14 cellular contexts compared by ENCODE assay signal in genomic region chr12:716506-716905, GRCh38. TPM values are rescaled to one million over a fixed set of nuclear protein-coding genes. Genes with fewer than 3 reads are reported as not detected.
DNase-seq lines count a peak whose midpoint lies in the region; ATAC-seq and TF ChIP-seq lines count a peak whose summit lies in the region.
"Had no signal": no experiment of that assay in that cellular context is flagged by ENCODE, and none has a peak within 500 bp of the region (broad histone marks: within the 10 kb centered on the region; RNA-seq: fewer than 3 reads in every experiment).

No MANE protein-coding gene starts in this region.

- TF ChIP-seq POLR2A in suprapubic skin (IDR thresholded peaks at IDR 0.05), result no peak

- no peak overlapping the region for H3K4me3 ChIP-seq in suprapubic skin
- H3K4me3 ChIP-seq: SK-N-MC had no signal

- no peak for TF ChIP-seq EP300 in suprapubic skin (IDR thresholded peaks at IDR 0.05)

- peaks cover 9% of the 10 kb centered on the region for H3K36me3 Mint-ChIP-seq in activated naive CD8-positive, alpha-beta T cell treated with anti-CD3 and anti-CD28 coated beads for 36 hours
- H3K36me3 Mint-ChIP-seq in stimulated activated memory B cell treated with anti-CD40 and anti-IgM and Interleukin-4, amounts not matched to agents 10 μg/mL and 1 μg/mL and 100 μg/mL, for 72 hours, result no peaks in the 10 kb centered on the region

- H3K9me3 Mint-ChIP-seq in activated naive CD8-positive, alpha-beta T cell treated with anti-CD3 and anti-CD28 coated beads for 36 hours, result peaks cover 4% of the 10 kb centered on the region
- peaks cover 5% of the 10 kb centered on the region for H3K9me3 Mint-ChIP-seq in stimulated activated memory B cell treated with anti-CD40 and anti-IgM and Interleukin-4, amounts not matched to agents 10 μg/mL and 1 μg/mL and 100 μg/mL, for 72 hours

- H3K27ac ChIP-seq in suprapubic skin, result no peak overlapping the region
- H3K27ac ChIP-seq: SK-N-MC had no signal

- no peaks in the 10 kb centered on the region for H3K27me3 Mint-ChIP-seq in activated naive CD8-positive, alpha-beta T cell treated with anti-CD3 and anti-CD28 coated beads for 36 hours
- H3K27me3 Mint-ChIP-seq in stimulated activated memory B cell treated with anti-CD40 and anti-IgM and Interleukin-4, amounts not matched to agents 10 μg/mL and 1 μg/mL and 100 μg/mL, for 72 hours, result no peaks in the 10 kb centered on the region

- H3K9me3 ChIP-seq in suprapubic skin, result no peaks in the 10 kb centered on the region

- no peak overlapping the region for H3K4me3 Mint-ChIP-seq in activated naive CD8-positive, alpha-beta T cell treated with anti-CD3 and anti-CD28 coated beads for 36 hours
- no peak overlapping the region for H3K4me3 Mint-ChIP-seq in stimulated activated memory B cell treated with anti-CD40 and anti-IgM and Interleukin-4, amounts not matched to agents 10 μg/mL and 1 μg/mL and 100 μg/mL, for 72 hours
- H3K4me3 Mint-ChIP-seq: neural crest cell had no signal

- peak overlapping the region; percentile 84 for H3K27ac Mint-ChIP-seq in activated naive CD8-positive, alpha-beta T cell treated with anti-CD3 and anti-CD28 coated beads for 36 hours
- H3K27ac Mint-ChIP-seq in stimulated activated memory B cell treated with anti-CD40 and anti-IgM and Interleukin-4, amounts not matched to agents 10 μg/mL and 1 μg/mL and 100 μg/mL, for 72 hours, result peak overlapping the region; percentile 6

- H3K27me3 ChIP-seq in suprapubic skin, result no peaks in the 10 kb centered on the region

- no peaks in the 10 kb centered on the region for H3K36me3 ChIP-seq in suprapubic skin

- DNase-seq in activated CD4-positive, alpha-beta T cell treated with anti-CD3 and anti-CD28 coated beads for 4 hours, result peak; percentile 50 to 55
- no peak for DNase-seq in activated CD4-positive, alpha-beta T cell treated with anti-CD3 and anti-CD28 coated beads, Interleukin-2, amount 50 U/mL, for 1 hour
- DNase-seq in activated naive CD8-positive, alpha-beta T cell treated with anti-CD3 and anti-CD28 coated beads for 36 hours, result peak; percentile 66
- peak; percentile 91 for DNase-seq in myocyte (ENCODE audit: low read depth)
- DNase-seq in dedifferentiated amniotic fluid mesenchymal stem cell (ENCODE audit: extremely low spot score), result no peak
- no peak for DNase-seq in suprapubic skin (ENCODE audit: low spot score in 2 of 2)
- DNase-seq: ACHN, activated gamma-delta T cell treated with Interleukin-2 at 50 U/mL for 16 hours, DMS53, NCI-H345 had no signal

- peaks cover 13% of the 10 kb centered on the region for H3K4me1 ChIP-seq in suprapubic skin

- H3K4me1 Mint-ChIP-seq in activated naive CD8-positive, alpha-beta T cell treated with anti-CD3 and anti-CD28 coated beads for 36 hours, result peaks cover 52% of the 10 kb centered on the region
- peaks cover 47% of the 10 kb centered on the region for H3K4me1 Mint-ChIP-seq in stimulated activated memory B cell treated with anti-CD40 and anti-IgM and Interleukin-4, amounts not matched to agents 10 μg/mL and 1 μg/mL and 100 μg/mL, for 72 hours

- no peak for TF ChIP-seq CTCF in suprapubic skin (IDR thresholded peaks at IDR 0.05)

- no peak for ATAC-seq in stimulated activated memory B cell treated with anti-CD40 and anti-IgM and Interleukin-4, amounts not matched to agents 10 μg/mL and 1 μg/mL and 100 μg/mL, for 72 hours
- ATAC-seq in GM19452 (IDR thresholded peaks at IDR 0.05; ENCODE audit: unreplicated experiment), result no peak

- 56% methylated on average over 4 of the region's 4 CpGs for WGBS in suprapubic skin

RNA-seq across cellular contexts. Expression of gene WNK1, which starts 35.9 kb away (rescaled TPM):
- total RNA-seq in activated naive CD8-positive, alpha-beta T cell treated with anti-CD3 and anti-CD28 coated beads for 36 hours, result 100 to 1,000 TPM; 117 to 118 TPM
- total RNA-seq in myocyte, result 95.2 and 104 TPM in 2 replicates
- polyA plus RNA-seq in myocyte (2012), result 146 TPM
- total RNA-seq in suprapubic skin, result 100 to 1,000 TPM; 368 to 724 (median 435) TPM

RNA-seq across cellular contexts. Expression of gene NINJ2, which starts 53.3 kb away (rescaled TPM):
- total RNA-seq in activated naive CD8-positive, alpha-beta T cell treated with anti-CD3 and anti-CD28 coated beads for 36 hours, result 1 to 10 TPM; 1.4 to 1.9 TPM
- 0.13 TPM in 1 of 2 replicates, not detected in the other for total RNA-seq in myocyte
- 20.5 TPM for polyA plus RNA-seq in myocyte (2012)
- 10 to 100 TPM in 2 of 4 donors, 1 to 10 TPM in 2; 7.6 to 20.9 (median 12.6) TPM for total RNA-seq in suprapubic skin

Comparison
In these comparisons a context has a peak if more than half of its experiments do, and no peak if none do; other contexts are left out.
1. DNase-seq: peak in activated CD4-positive, alpha-beta T cell treated with anti-CD3 and anti-CD28 coated beads for 4 hours (2 of 2), activated naive CD8-positive, alpha-beta T cell treated with anti-CD3 and anti-CD28 coated beads for 36 hours (single experiment) and myocyte (single experiment); none in activated CD4-positive, alpha-beta T cell treated with anti-CD3 and anti-CD28 coated beads, Interleukin-2, amount 50 U/mL, for 1 hour (single experiment), dedifferentiated amniotic fluid mesenchymal stem cell (single experiment) and suprapubic skin (0 of 2).